ENCODE assay signal across 37 cellular contexts in the genomic region with DNA sequence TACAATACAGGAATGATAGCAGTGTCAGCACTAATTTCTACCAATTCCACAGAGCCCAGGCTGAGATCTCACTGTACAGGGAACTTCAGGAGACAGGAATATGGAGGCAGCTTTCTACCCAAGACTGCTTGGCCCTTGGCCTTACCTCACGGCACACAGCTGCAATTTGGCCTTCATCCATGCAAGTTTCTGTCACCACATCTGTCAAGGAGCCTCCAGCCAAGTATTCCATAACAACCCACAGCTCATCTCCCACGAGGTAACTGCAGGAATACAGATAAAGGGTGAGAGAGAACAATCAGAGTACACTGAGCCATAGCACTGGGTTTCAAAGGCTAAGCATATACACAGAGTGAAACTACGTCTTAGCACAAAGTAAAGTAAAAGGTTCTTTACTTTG. TPM values are rescaled to one million over a fixed set of nuclear protein-coding genes. Genes with fewer than 3 reads are reported as not detected.
"Had no signal": no experiment of that assay in that cellular context is flagged by ENCODE, and none has a peak within 500 bp of the region (broad histone marks: within the 10 kb centered on the region; RNA-seq: fewer than 3 reads in every experiment).

No MANE protein-coding gene starts in this region.

- H3K27ac Mint-ChIP-seq: activated CD4-positive, alpha-beta memory T cell treated with anti-CD3 and anti-CD28 coated beads, Interleukin-2, amount 10 ng/mL, durations not matched to agents 7 days and 5 days; activated CD4-positive, alpha-beta T cell treated with anti-CD3 and anti-CD28 coated beads, Interleukin-2, amount 10 ng/mL, durations not matched to agents 7 days and 5 days; activated naive CD4-positive, alpha-beta T cell treated with anti-CD3 and anti-CD28 coated beads, Interleukin-2, amount 10 ng/mL, durations not matched to agents 7 days and 5 days; activated naive CD4-positive, alpha-beta T cell treated with anti-CD3 and anti-CD28 coated beads, Interleukin-2, amount 50 U/mL, for 72 hours; activated naive CD8-positive, alpha-beta T cell treated with anti-CD3 and anti-CD28 coated beads, Interleukin-2, amount 10 ng/mL, durations not matched to agents 7 days and 5 days; activated T-cell treated with anti-CD3 and anti-CD28 coated beads, Interleukin-2, amount 50 U/mL, for 24 hours; activated T-cell treated with anti-CD3 and anti-CD28 coated beads, Interleukin-2, amount 50 U/mL, for 72 hours; dendritic cell treated with granulocyte-macrophage colony-stimulating factor and Interleukin-4, amounts not matched to agents 40 ng/mL and 50 ng/mL, for 4 days; endodermal cell; WTC11 had no signal

- ATAC-seq: activated naive CD4-positive, alpha-beta T cell treated with anti-CD3 and anti-CD28 coated beads, Interleukin-2, amount 50 U/mL, for 72 hours; activated T-cell treated with anti-CD3 and anti-CD28 coated beads, Interleukin-2, amount 50 U/mL, for 72 hours; esophagus mucosa; foreskin keratinocyte; gastrocnemius medialis; heart left ventricle; WTC11 had no signal

- H3K4me1 ChIP-seq: foreskin keratinocyte, gastrocnemius medialis, heart left ventricle had no signal

- DNase-seq: activated CD4-positive, alpha-beta memory T cell treated with anti-CD3 and anti-CD28 coated beads, Interleukin-2, amount 10 ng/mL, durations not matched to agents 7 days and 5 days; activated CD4-positive, alpha-beta T cell treated with anti-CD3 and anti-CD28 coated beads for 1 hour; activated CD4-positive, alpha-beta T cell treated with anti-CD3 and anti-CD28 coated beads for 4 hours; activated CD4-positive, alpha-beta T cell treated with anti-CD3 and anti-CD28 coated beads, Interleukin-2, amount 10 ng/mL, durations not matched to agents 7 days and 5 days; activated CD4-positive, alpha-beta T cell treated with anti-CD3 and anti-CD28 coated beads, Interleukin-2, amount 50 U/mL, for 4 hours; activated CD8-positive, alpha-beta memory T cell treated with anti-CD3 and anti-CD28 coated beads, Interleukin-2, amount 50 U/mL, for 48 hours; activated gamma-delta T cell; activated naive CD4-positive, alpha-beta T cell; activated naive CD4-positive, alpha-beta T cell treated with anti-CD3 and anti-CD28 coated beads, Interleukin-2, amount 10 ng/mL, durations not matched to agents 7 days and 5 days; activated naive CD8-positive, alpha-beta T cell treated with anti-CD3 and anti-CD28 coated beads, Interleukin-2, amount 10 ng/mL, durations not matched to agents 7 days and 5 days; activated T-cell treated with anti-CD3 and anti-CD28 coated beads for 4 hours; activated T-cell treated with anti-CD3 and anti-CD28 coated beads, Interleukin-2, amount 50 U/mL, for 24 hours; activated T-cell treated with anti-CD3 and anti-CD28 coated beads, Interleukin-2, amount 50 U/mL, for 72 hours; amniotic stem cell; anterior cingulate cortex; brain microvascular endothelial cell; dorsolateral prefrontal cortex; effector memory CD4-positive, alpha-beta T cell; endodermal cell; foreskin keratinocyte; gastrocnemius medialis; glutamatergic neuron; heart left ventricle; T-helper 2 cell had no signal

- H3K9me3 ChIP-seq: gastrocnemius medialis, heart left ventricle had no signal

- H3K4me3 Mint-ChIP-seq: activated CD4-positive, alpha-beta memory T cell treated with anti-CD3 and anti-CD28 coated beads, Interleukin-2, amount 10 ng/mL, durations not matched to agents 7 days and 5 days; activated CD4-positive, alpha-beta T cell treated with anti-CD3 and anti-CD28 coated beads, Interleukin-2, amount 10 ng/mL, durations not matched to agents 7 days and 5 days; activated naive CD4-positive, alpha-beta T cell treated with anti-CD3 and anti-CD28 coated beads, Interleukin-2, amount 10 ng/mL, durations not matched to agents 7 days and 5 days; activated naive CD8-positive, alpha-beta T cell treated with anti-CD3 and anti-CD28 coated beads, Interleukin-2, amount 10 ng/mL, durations not matched to agents 7 days and 5 days; activated T-cell treated with anti-CD3 and anti-CD28 coated beads, Interleukin-2, amount 50 U/mL, for 24 hours; activated T-cell treated with anti-CD3 and anti-CD28 coated beads, Interleukin-2, amount 50 U/mL, for 72 hours; central memory CD8-positive, alpha-beta T cell; dendritic cell treated with granulocyte-macrophage colony-stimulating factor and Interleukin-4, amounts not matched to agents 40 ng/mL and 50 ng/mL, for 4 days; endodermal cell; WTC11 had no signal

- H3K4me1 Mint-ChIP-seq: activated CD4-positive, alpha-beta memory T cell treated with anti-CD3 and anti-CD28 coated beads, Interleukin-2, amount 10 ng/mL, durations not matched to agents 7 days and 5 days; activated CD4-positive, alpha-beta T cell treated with anti-CD3 and anti-CD28 coated beads, Interleukin-2, amount 10 ng/mL, durations not matched to agents 7 days and 5 days; activated naive CD4-positive, alpha-beta T cell treated with anti-CD3 and anti-CD28 coated beads, Interleukin-2, amount 10 ng/mL, durations not matched to agents 7 days and 5 days; activated naive CD8-positive, alpha-beta T cell treated with anti-CD3 and anti-CD28 coated beads, Interleukin-2, amount 10 ng/mL, durations not matched to agents 7 days and 5 days; central memory CD8-positive, alpha-beta T cell; endodermal cell; WTC11 had no signal

- H3K36me3 ChIP-seq: brain microvascular endothelial cell had no signal

- H3K4me3 ChIP-seq: coronary artery, dorsolateral prefrontal cortex, gastrocnemius medialis, heart left ventricle had no signal

- H3K36me3 Mint-ChIP-seq: activated naive CD4-positive, alpha-beta T cell treated with anti-CD3 and anti-CD28 coated beads, Interleukin-2, amount 50 U/mL, for 72 hours had no signal

- H3K27me3 ChIP-seq: brain microvascular endothelial cell, dorsolateral prefrontal cortex, foreskin keratinocyte, gastrocnemius medialis, heart left ventricle had no signal

- H3K27ac ChIP-seq: brain microvascular endothelial cell, coronary artery, dorsolateral prefrontal cortex, foreskin keratinocyte, gastrocnemius medialis, heart left ventricle, VCaP had no signal

- H3K27me3 Mint-ChIP-seq: activated CD4-positive, alpha-beta memory T cell treated with anti-CD3 and anti-CD28 coated beads, Interleukin-2, amount 10 ng/mL, durations not matched to agents 7 days and 5 days; activated CD4-positive, alpha-beta T cell treated with anti-CD3 and anti-CD28 coated beads, Interleukin-2, amount 10 ng/mL, durations not matched to agents 7 days and 5 days; activated naive CD4-positive, alpha-beta T cell treated with anti-CD3 and anti-CD28 coated beads, Interleukin-2, amount 10 ng/mL, durations not matched to agents 7 days and 5 days; activated naive CD8-positive, alpha-beta T cell treated with anti-CD3 and anti-CD28 coated beads, Interleukin-2, amount 10 ng/mL, durations not matched to agents 7 days and 5 days; activated T-cell treated with anti-CD3 and anti-CD28 coated beads, Interleukin-2, amount 50 U/mL, for 24 hours; central memory CD8-positive, alpha-beta T cell; dendritic cell treated with granulocyte-macrophage colony-stimulating factor and Interleukin-4, amounts not matched to agents 40 ng/mL and 50 ng/mL, for 4 days had no signal

- H3K9me3 Mint-ChIP-seq: activated CD4-positive, alpha-beta memory T cell treated with anti-CD3 and anti-CD28 coated beads, Interleukin-2, amount 10 ng/mL, durations not matched to agents 7 days and 5 days; activated CD4-positive, alpha-beta T cell treated with anti-CD3 and anti-CD28 coated beads, Interleukin-2, amount 10 ng/mL, durations not matched to agents 7 days and 5 days; activated naive CD4-positive, alpha-beta T cell treated with anti-CD3 and anti-CD28 coated beads, Interleukin-2, amount 10 ng/mL, durations not matched to agents 7 days and 5 days; activated naive CD4-positive, alpha-beta T cell treated with anti-CD3 and anti-CD28 coated beads, Interleukin-2, amount 50 U/mL, for 72 hours; activated naive CD8-positive, alpha-beta T cell treated with anti-CD3 and anti-CD28 coated beads, Interleukin-2, amount 10 ng/mL, durations not matched to agents 7 days and 5 days; activated T-cell treated with anti-CD3 and anti-CD28 coated beads, Interleukin-2, amount 50 U/mL, for 24 hours; activated T-cell treated with anti-CD3 and anti-CD28 coated beads, Interleukin-2, amount 50 U/mL, for 72 hours; central memory CD8-positive, alpha-beta T cell; dendritic cell treated with granulocyte-macrophage colony-stimulating factor and Interleukin-4, amounts not matched to agents 40 ng/mL and 50 ng/mL, for 4 days; endodermal cell; WTC11 had no signal

RNA-seq across cellular contexts. Expression of a gene that starts 39.0 kb away (rescaled TPM):
- total RNA-seq: activated CD4-positive, alpha-beta memory T cell treated with anti-CD3 and anti-CD28 coated beads, Interleukin-2, amount 10 ng/mL, durations not matched to agents 7 days and 5 days; activated CD4-positive, alpha-beta T cell treated with anti-CD3 and anti-CD28 coated beads, Interleukin-2, amount 10 ng/mL, durations not matched to agents 7 days and 5 days; activated naive CD4-positive, alpha-beta T cell treated with anti-CD3 and anti-CD28 coated beads, Interleukin-2, amount 50 U/mL, for 72 hours; activated naive CD8-positive, alpha-beta T cell treated with anti-CD3 and anti-CD28 coated beads, Interleukin-2, amount 10 ng/mL, durations not matched to agents 7 days and 5 days; activated T-cell treated with anti-CD3 and anti-CD28 coated beads, Interleukin-2, amount 50 U/mL, for 72 hours; astrocyte; bronchial epithelial cell; cardiac septum; cerebellum; endodermal cell; epithelial cell of proximal tubule; esophagus mucosa; foreskin keratinocyte; gastrocnemius medialis; heart left ventricle; T-helper 1 cell treated with Interleukin-12 subunit alpha and Interleukin-12 subunit beta and Interleukin-4 antibody, amounts not matched to agents 30 ng/mL and 1 ng/mL, for 36 hours; WTC11 had no signal
